In genomic region chr10:129383651-129384050, GRCh38 we compare ENCODE assay signal across 23 cellular contexts.
A peak's percentile ranks its signal among the peaks of the same experiment; 100 is the strongest.
DNase-seq lines count a peak whose midpoint lies in the region; ATAC-seq, FAIRE-seq and TF ChIP-seq lines count a peak whose summit lies in the region.
"Had no signal": no experiment of that assay in that cellular context is flagged by ENCODE, and none has a peak within 500 bp of the region (broad histone marks: within the 10 kb centered on the region; RNA-seq: fewer than 3 reads in every experiment).

No MANE protein-coding gene starts in this region.

- no peak overlapping the region for H3K27ac ChIP-seq in endodermal cell (ENCODE audit: low read depth, low read length)
- no peak overlapping the region for H3K27ac ChIP-seq in lung (ENCODE audit: low read depth in 1 of 2, low read length in 1 of 2)
- H3K27ac ChIP-seq in upper lobe of right lung: no peak overlapping the region
- H3K27ac ChIP-seq: 22Rv1; A549; BLaER1 treated with 17β-estradiol and CSF1 and Interleukin-3, amounts not matched to agents 10 nM and 100 nM; C4-2B had no signal

- no peaks in the 10 kb centered on the region for H3K4me1 ChIP-seq in endodermal cell (ENCODE audit: control insufficient read depth, insufficient read depth, low read length)
- H3K4me1 ChIP-seq in lung (ENCODE audit: control insufficient read depth in 2 of 2, insufficient read depth in 2 of 2, low read length in 2 of 2): peaks cover 0 to 2% of the 10 kb centered on the region in 2 donors
- H3K4me1 ChIP-seq in upper lobe of right lung: no peaks in the 10 kb centered on the region
- H3K4me1 ChIP-seq: A549, Caco-2 had no signal

- ATAC-seq in lung (ENCODE audit: insufficient read depth, low FRiP score) (no peak), upper lobe of right lung (no peak), GM19452 (IDR thresholded peaks at IDR 0.05; ENCODE audit: unreplicated experiment) (no peak)
- ATAC-seq: A549; CD8-positive, alpha-beta T cell had no signal

- H3K4me3 Mint-ChIP-seq in endodermal cell: no peak overlapping the region
- H3K4me3 Mint-ChIP-seq: B cell; CD4-positive, alpha-beta T cell; CD8-positive, alpha-beta T cell had no signal

- TF ChIP-seq POLR2A in GM12891 (IDR thresholded peaks at IDR 0.05; ENCODE audit: low read depth, low read length): no peak

- H3K36me3 ChIP-seq in endodermal cell (ENCODE audit: control insufficient read depth, insufficient read depth, low read length): no peaks in the 10 kb centered on the region
- H3K36me3 ChIP-seq in lung (ENCODE audit: control insufficient read depth in 2 of 2, insufficient read depth in 2 of 2, low read length in 2 of 2): no peaks in the 10 kb centered on the region
- H3K36me3 ChIP-seq in upper lobe of right lung: no peaks in the 10 kb centered on the region
- H3K36me3 ChIP-seq: BLaER1 treated with 17β-estradiol and CSF1 and Interleukin-3, amounts not matched to agents 10 nM and 100 nM had no signal

- no peak for TF ChIP-seq CTCF in endodermal cell (conservative IDR thresholded peaks at IDR 0.05)
- no peak for TF ChIP-seq CTCF in lung (IDR thresholded peaks at IDR 0.05; ENCODE audit: control extremely low read depth, extremely low read depth)
- no peak for TF ChIP-seq CTCF in upper lobe of right lung (IDR thresholded peaks at IDR 0.05)

- no peaks in the 10 kb centered on the region for H3K9me3 Mint-ChIP-seq in endodermal cell
- H3K9me3 Mint-ChIP-seq: CD4-positive, alpha-beta T cell; CD8-positive, alpha-beta T cell had no signal

- intact Hi-C loops in upper lobe of right lung (cut with DNase I): no loop called here

- no peak overlapping the region for H3K9ac ChIP-seq in endodermal cell (ENCODE audit: extremely low read depth, low read length, poor library complexity, severe bottlenecking)
- H3K9ac ChIP-seq: BLaER1 treated with 17β-estradiol and CSF1 and Interleukin-3, amounts not matched to agents 10 nM and 100 nM had no signal

- H3K9me3 ChIP-seq in endodermal cell (ENCODE audit: control insufficient read depth, low read length) (no peaks in the 10 kb centered on the region), lung (ENCODE audit: control insufficient read depth in 2 of 2, insufficient read depth in 1 of 2, low read length in 1 of 2) (no peaks in the 10 kb centered on the region), upper lobe of right lung (no peaks in the 10 kb centered on the region)
- H3K9me3 ChIP-seq: A549, Caco-2 had no signal

- no peak for DNase-seq in GM12891 (ENCODE audit: insufficient read length, low spot score)
- peak; percentile 26 for DNase-seq in endodermal cell
- DNase-seq in lung (ENCODE audit: low spot score): peak; percentile 22
- peak; percentile 8 for DNase-seq in upper lobe of right lung
- no peak for DNase-seq in HUDEP-2 (lab: John Stamatoyannopoulos, UW; ENCODE audit: unreplicated experiment in 76 of 76)
- no peak for DNase-seq in superior temporal gyrus (ENCODE audit: extremely low spot score)
- DNase-seq: AML-193; Caco-2; Calu3; CD4-positive, alpha-beta T cell; CD8-positive, alpha-beta T cell; DMS79 treated with DMSO at 0.1 percent for 48 hours; GF-D8 had no signal

- WGBS in endodermal cell (ENCODE audit: insufficient coverage in 1 of 2, insufficient read length in 1 of 2), 2 experiments: 91 to 100% methylated on average over 1 to 3 of the region's 3 CpGs
- 86 to 89% methylated on average over 3 of the region's 3 CpGs for WGBS in lung, 2 donors

- H3K36me3 Mint-ChIP-seq in endodermal cell (ENCODE audit: low read depth): no peaks in the 10 kb centered on the region
- H3K36me3 Mint-ChIP-seq: CD8-positive, alpha-beta T cell had no signal

- H3K27ac Mint-ChIP-seq in endodermal cell: no peak overlapping the region
- H3K27ac Mint-ChIP-seq: B cell; CD4-positive, alpha-beta T cell; CD8-positive, alpha-beta T cell had no signal

- no peaks in the 10 kb centered on the region for H3K27me3 Mint-ChIP-seq in endodermal cell (ENCODE audit: insufficient read depth)

- no peaks in the 10 kb centered on the region for H3K4me1 Mint-ChIP-seq in endodermal cell
- H3K4me1 Mint-ChIP-seq: B cell had no signal

- H3K27me3 ChIP-seq in endodermal cell (ENCODE audit: control insufficient read depth, insufficient read depth, low read length, poor library complexity, severe bottlenecking) (no peaks in the 10 kb centered on the region), lung (ENCODE audit: control insufficient read depth, insufficient read depth) (no peaks in the 10 kb centered on the region), upper lobe of right lung (no peaks in the 10 kb centered on the region)
- H3K27me3 ChIP-seq: BLaER1 treated with 17β-estradiol and CSF1 and Interleukin-3, amounts not matched to agents 10 nM and 100 nM had no signal

- no peak overlapping the region for H3K4me3 ChIP-seq in endodermal cell (ENCODE audit: low read length)
- no peak overlapping the region for H3K4me3 ChIP-seq in lung
- H3K4me3 ChIP-seq in upper lobe of right lung: no peak overlapping the region
- H3K4me3 ChIP-seq: A549; BLaER1 treated with 17β-estradiol and CSF1 and Interleukin-3, amounts not matched to agents 10 nM and 100 nM had no signal

- peak; percentile 23 for FAIRE-seq in GM12891 (lab: Jason Lieb, UNC)
- FAIRE-seq: A549, D721Med, G401.6, GM12892, GM18507 had no signal

TF ChIP-seq in GM12891, 5 proteins besides CTCF, POLR2A, EP300 and RAD21:
- TF ChIP-seq TAF1 (IDR thresholded peaks at IDR 0.05; ENCODE audit: low read depth, low read length) (no peak), PAX5 (IDR thresholded peaks at IDR 0.05; ENCODE audit: insufficient read depth, low read length, severe bottlenecking) (no peak)
TF ChIP-seq in GM12891: peak in this region for 0.

Comparison
In these comparisons a context has a peak if more than half of its experiments do, and no peak if none do; other contexts are left out.
1. DNase-seq: peak in endodermal cell (single experiment), lung (single experiment) and upper lobe of right lung (single experiment); none in GM12891 (single experiment), HUDEP-2 (0 of 76) and superior temporal gyrus (single experiment).